8 cellular contexts compared by ENCODE assay signal in the genomic region with DNA sequence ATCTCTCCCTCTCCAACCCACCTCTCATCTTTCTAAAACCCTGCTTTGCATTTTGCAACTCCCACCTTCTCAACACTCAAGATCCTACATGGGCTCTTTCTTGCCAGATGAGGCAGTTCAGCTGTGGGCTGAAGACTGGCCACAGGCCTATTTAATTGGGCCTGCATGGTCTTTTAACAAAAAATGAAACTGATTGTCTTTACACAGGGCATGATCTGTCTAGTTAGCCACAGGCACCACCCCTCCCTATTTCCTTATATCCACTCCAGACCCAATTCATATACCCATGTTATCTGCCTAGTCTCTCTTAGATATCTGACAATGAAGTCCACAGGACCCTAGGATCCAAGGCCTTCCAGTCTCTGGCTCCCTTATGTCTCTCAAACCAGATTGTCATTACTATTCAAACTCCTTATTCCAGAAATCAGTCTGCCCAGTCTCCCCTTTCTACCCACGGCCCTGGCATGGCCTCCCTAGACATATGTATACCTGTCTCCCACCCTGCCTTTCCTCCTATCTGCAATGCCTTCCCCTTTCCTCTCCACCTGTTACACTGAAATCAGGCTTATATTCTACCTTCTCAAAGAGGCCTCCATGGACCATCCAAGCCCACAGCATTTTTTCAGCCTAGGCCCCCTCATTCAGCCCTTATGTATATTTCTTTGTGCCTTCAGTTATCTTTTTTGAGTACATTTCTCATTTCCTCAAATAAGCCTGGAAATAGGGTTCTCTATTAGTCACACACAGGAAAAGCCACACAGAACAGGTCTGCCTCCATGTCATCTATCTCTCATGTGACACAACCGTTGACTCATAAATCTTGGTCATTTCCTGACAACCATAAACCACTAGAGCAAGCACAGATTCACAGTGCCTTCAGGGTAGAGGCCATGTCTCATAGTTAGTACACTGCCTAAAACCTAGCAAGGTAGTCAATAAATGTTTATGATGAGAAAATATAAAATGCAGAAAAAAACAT. TPM values are rescaled to one million over a fixed set of nuclear protein-coding genes. Genes with fewer than 3 reads are reported as not detected.
DNase-seq lines count a peak whose midpoint lies in the region; ATAC-seq and TF ChIP-seq lines count a peak whose summit lies in the region.

No MANE protein-coding gene starts in this region.

- no peaks in the 10 kb centered on the region for H3K9me3 ChIP-seq in CD8-positive, alpha-beta memory T cell (ENCODE audit: low read length)

- H3K27me3 Mint-ChIP-seq in CD8-positive, alpha-beta memory T cell = no peaks in the 10 kb centered on the region

- DNase-seq in CD8-positive, alpha-beta memory T cell = peak in 4 of 5 donors; percentile 10 to 61 (median 48)
- DNase-seq in SW480 (ENCODE audit: low spot score) (peak; percentile 56), epithelial cell of esophagus (ENCODE audit: low read depth) (peak; percentile 98), NCI-H82 (lab: John Stamatoyannopoulos, UW) (no peak), NCI-H2171 (lab: John Stamatoyannopoulos, UW) (no peak)
- peak; percentile 5 to 16 for DNase-seq in stimulated activated CD8-positive, alpha-beta memory T cell treated with anti-CD3 and anti-CD28 coated beads, Interleukin-7, amount 100 ng/mL, for 4 hours (ENCODE audit: low read depth in 2 of 2)

- H3K4me3 Mint-ChIP-seq in CD8-positive, alpha-beta memory T cell = peak overlapping the region in 5 of 7 donors; percentile 1 to 57 (median 12)

- no peak overlapping the region for H3K4me3 ChIP-seq in CD8-positive, alpha-beta memory T cell (ENCODE audit: low read length)
- no peak overlapping the region for H3K4me3 ChIP-seq in epithelial cell of esophagus (ENCODE audit: low read length)

- no peak for TF ChIP-seq CTCF in epithelial cell of esophagus (IDR thresholded peaks at IDR 0.05; ENCODE audit: insufficient read depth, low read depth, low read length, missing control alignments)

- CTCF ChIA-PET in CD8-positive, alpha-beta memory T cell (lab: Charles Lee) = interaction anchor here (1.3 to 1.8 kb wide), 4 partner anchors 8 to 81 kb away, joined by 3 to 4 read pairs (median 4); no protein-coding TSS in a partner anchor

- H3K27ac ChIP-seq in CD8-positive, alpha-beta memory T cell (ENCODE audit: low read depth, low read length) = no peak overlapping the region

- no peaks in the 10 kb centered on the region for H3K36me3 ChIP-seq in CD8-positive, alpha-beta memory T cell (ENCODE audit: insufficient read depth, low read length)

- peaks cover 25% of the 10 kb centered on the region for H3K4me1 ChIP-seq in CD8-positive, alpha-beta memory T cell (ENCODE audit: insufficient read depth, low read length)

- H3K36me3 Mint-ChIP-seq in CD8-positive, alpha-beta memory T cell = peaks cover 0 to 1% (median 0%) of the 10 kb centered on the region in 3 donors

- H3K4me1 Mint-ChIP-seq in CD8-positive, alpha-beta memory T cell = peaks cover 27 to 34% (median 33%) of the 10 kb centered on the region in 3 donors

- peak overlapping the region; percentile 35 to 98 (median 90) for H3K27ac Mint-ChIP-seq in CD8-positive, alpha-beta memory T cell

- no peaks in the 10 kb centered on the region for H3K9me3 Mint-ChIP-seq in CD8-positive, alpha-beta memory T cell

- no peaks in the 10 kb centered on the region for H3K27me3 ChIP-seq in CD8-positive, alpha-beta memory T cell (ENCODE audit: insufficient read depth, low read length, poor library complexity, severe bottlenecking)

- peak; percentile 98 for ATAC-seq in GM19351 (IDR thresholded peaks at IDR 0.05; ENCODE audit: unreplicated experiment)
- ATAC-seq in HG03280 (IDR thresholded peaks at IDR 0.05; ENCODE audit: unreplicated experiment) = peak; percentile 97

- POLR2A ChIA-PET in CD8-positive, alpha-beta memory T cell (lab: Charles Lee) = no interaction called here

RNA-seq across cellular contexts. Expression of a gene that starts 39.0 kb away (rescaled TPM):
- total RNA-seq in CD8-positive, alpha-beta memory T cell = 1 to 10 TPM in 1 of 2 experiments, under 1 TPM in 1; 0.85 to 1.1 TPM
- polyA plus RNA-seq in CD8-positive, alpha-beta memory T cell = 1.5 TPM

Comparison
In these comparisons a context has a peak if more than half of its experiments do, and no peak if none do; other contexts are left out.
1. DNase-seq: peak in CD8-positive, alpha-beta memory T cell (4 of 5), SW480 (single experiment), epithelial cell of esophagus (single experiment) and stimulated activated CD8-positive, alpha-beta memory T cell treated with anti-CD3 and anti-CD28 coated beads, Interleukin-7, amount 100 ng/mL, for 4 hours (2 of 2); none in NCI-H82 (single experiment) and NCI-H2171 (single experiment).